Comparison of ENCODE assay signal across 21 cellular contexts in genomic region chr4:87081826-87082225, GRCh38.
DNase-seq lines count a peak whose midpoint lies in the region; ATAC-seq and TF ChIP-seq lines count a peak whose summit lies in the region.
"Had no signal": no experiment of that assay in that cellular context is flagged by ENCODE, and none has a peak within 500 bp of the region (broad histone marks: within the 10 kb centered on the region; RNA-seq: fewer than 3 reads in every experiment).

No MANE protein-coding gene starts in this region.

- peak overlapping the region; percentile 31 for H3K4me3 ChIP-seq in adipocyte (ENCODE audit: low read length)
- no peak overlapping the region for H3K4me3 ChIP-seq in esophagus squamous epithelium
- H3K4me3 ChIP-seq in tibial nerve, result no peak overlapping the region
- H3K4me3 ChIP-seq: cardiac muscle cell, GM12878, hepatocyte, prostate gland, SK-N-MC had no signal

- DNase-seq in adipocyte (ENCODE audit: low read depth) (no peak), esophagus squamous epithelium (lab: John Stamatoyannopoulos, UW) (no peak), omental fat pad (ENCODE audit: low spot score) (no peak), tibial nerve (ENCODE audit: low spot score in 2 of 2) (no peak)
- DNase-seq in activated naive CD4-positive, alpha-beta T cell treated with anti-CD3 and anti-CD28 coated beads, Interleukin-2, amount 50 U/mL, for 16 hours, result no peak
- DNase-seq: activated CD8-positive, alpha-beta memory T cell treated with anti-CD3 and anti-CD28 coated beads for 24 hours; activated naive CD8-positive, alpha-beta T cell treated with anti-CD3 and anti-CD28 coated beads for 36 hours; AML-193; Caco-2; NCI-H1417 treated with DMSO at 0.1 percent for 48 hours; NCI-H82; nephron progenitor cell had no signal

- intact Hi-C loops in esophagus squamous epithelium (cut with DNase I), result no loop called here

- TF ChIP-seq CTCF in esophagus squamous epithelium (IDR thresholded peaks at IDR 0.05) (no peak), omental fat pad (IDR thresholded peaks at IDR 0.05) (no peak), tibial nerve (IDR thresholded peaks at IDR 0.05) (no peak)

- peak in 1 of 2 donors; percentile 67 for TF ChIP-seq EP300 in tibial nerve (IDR thresholded peaks at IDR 0.05)

- H3K27me3 ChIP-seq in adipocyte (replicated peaks; ENCODE audit: control insufficient read depth, insufficient read depth, low read length) (no peaks in the 10 kb centered on the region), esophagus squamous epithelium (no peaks in the 10 kb centered on the region), tibial nerve (no peaks in the 10 kb centered on the region)
- H3K27me3 ChIP-seq: cardiac muscle cell, hepatocyte had no signal

- ATAC-seq in omental fat pad (ENCODE audit: low FRiP score) (peak; percentile 15), GM19395 (IDR thresholded peaks at IDR 0.05; ENCODE audit: unreplicated experiment) (no peak), GM21515 (IDR thresholded peaks at IDR 0.05; ENCODE audit: unreplicated experiment) (no peak)
- ATAC-seq: activated CD4-positive, CD25-positive, alpha-beta regulatory T cell treated with anti-CD3 and anti-CD28 coated beads, Interleukin-2, amount 50 U/mL, for 24 hours; GM12878; Panc1 had no signal

- H3K4me1 ChIP-seq in adipocyte (ENCODE audit: control insufficient read depth, insufficient read depth, low read length) (peaks cover 56% of the 10 kb centered on the region), esophagus squamous epithelium (peaks cover 29 to 76% (median 61%) of the 10 kb centered on the region in 3 donors), tibial nerve (peaks cover 0 to 70% (median 44%) of the 10 kb centered on the region in 4 donors)
- H3K4me1 ChIP-seq: Caco-2 had no signal

- TF ChIP-seq POLR2A in esophagus squamous epithelium (IDR thresholded peaks at IDR 0.05) (no peak), tibial nerve (IDR thresholded peaks at IDR 0.05) (no peak)

- no peaks in the 10 kb centered on the region for H3K9me3 ChIP-seq in adipocyte (ENCODE audit: control insufficient read depth, low read length)
- H3K9me3 ChIP-seq in esophagus squamous epithelium, result no peaks in the 10 kb centered on the region
- no peaks in the 10 kb centered on the region for H3K9me3 ChIP-seq in tibial nerve
- H3K9me3 ChIP-seq: Caco-2, prostate gland had no signal

- H3K36me3 ChIP-seq in adipocyte (ENCODE audit: control insufficient read depth, insufficient read depth, low read length, severe bottlenecking) (peaks cover 10% of the 10 kb centered on the region), esophagus squamous epithelium (peaks cover 0 to 28% (median 0%) of the 10 kb centered on the region in 3 donors), tibial nerve (peaks cover 0 to 11% (median 0%) of the 10 kb centered on the region in 3 donors)
- H3K36me3 ChIP-seq: prostate gland had no signal

- WGBS in esophagus squamous epithelium, 2 donors, result 25 to 41% methylated on average over 5 of the region's 5 CpGs
- WGBS in tibial nerve, 2 donors, result 20 to 21% methylated on average over 5 of the region's 5 CpGs

- H3K27ac ChIP-seq in esophagus squamous epithelium (peak overlapping the region; percentile 36 to 81 (median 64)), tibial nerve (peak overlapping the region in 3 of 4 donors; percentile 23 to 83 (median 62))
- H3K27ac ChIP-seq: cardiac muscle cell, hepatocyte, SK-N-MC had no signal

- H3K9ac ChIP-seq in adipocyte (ENCODE audit: low read length), result peak overlapping the region; percentile 36
